Comparison of ENCODE assay signal across 10 cellular contexts in genomic region chr12:120013659-120014380, GRCh38. TPM values are rescaled to one million over a fixed set of nuclear protein-coding genes. Genes with fewer than 3 reads are reported as not detected.
DNase-seq lines count a peak whose midpoint lies in the region; ATAC-seq, FAIRE-seq and TF ChIP-seq lines count a peak whose summit lies in the region.
"Had no signal": no experiment of that assay in that cellular context is flagged by ENCODE, and none has a peak within 500 bp of the region (broad histone marks: within the 10 kb centered on the region; RNA-seq: fewer than 3 reads in every experiment).

No MANE protein-coding gene starts in this region.

- H3K4me1 ChIP-seq in HepG2 (ENCODE audit: insufficient read depth, low read length) (peaks cover 26% of the 10 kb centered on the region), ovary (ENCODE audit: insufficient read depth) (no peaks in the 10 kb centered on the region), mesenchymal stem cell (ENCODE audit: control insufficient read depth, insufficient read depth, low read depth, low read length) (no peaks in the 10 kb centered on the region), SJCRH30 (no peaks in the 10 kb centered on the region)

- H3K36me3 ChIP-seq in HepG2 (replicated peaks in 1 of 2; ENCODE audit: control insufficient read depth in 1 of 2, insufficient read depth in 2 of 2, low read length in 2 of 2): no peaks in the 10 kb centered on the region
- no peaks in the 10 kb centered on the region for H3K36me3 ChIP-seq in ovary
- H3K36me3 ChIP-seq in mesenchymal stem cell (ENCODE audit: control insufficient read depth in 1 of 2, insufficient read depth in 2 of 2, low read depth in 1 of 2, low read length in 2 of 2): no peaks in the 10 kb centered on the region
- H3K36me3 ChIP-seq in SJCRH30: no peaks in the 10 kb centered on the region
- H3K36me3 ChIP-seq: cardiac muscle cell, neutrophil had no signal

- H3K18ac ChIP-seq in mesenchymal stem cell (ENCODE audit: low read depth in 1 of 2, low read length in 2 of 2): no peak overlapping the region

- intact Hi-C loops in HepG2 (cut with micrococcal nuclease; ENCODE audit: unreplicated experiment): no loop called here
- intact Hi-C loops in ovary (cut with DNase I): no loop called here

- peak in 4 of 5 experiments; percentile 18 to 95 (median 56) for DNase-seq in T-helper 2 cell
- DNase-seq in HepG2 (ENCODE audit: low spot score): peak; percentile 78
- DNase-seq in NCI-H510A (lab: John Stamatoyannopoulos, UW): no peak
- no peak for DNase-seq in ovary
- no peak for DNase-seq in mesenchymal stem cell
- DNase-seq in SJCRH30: no peak

- H2AFZ ChIP-seq in HepG2 (ENCODE audit: low read length): no peak overlapping the region
- H2AFZ ChIP-seq in mesenchymal stem cell (ENCODE audit: low read depth, low read length): no peak overlapping the region

- H3K27me3 ChIP-seq in HepG2 (ENCODE audit: control insufficient read depth in 1 of 2, insufficient read depth in 2 of 2, low read length in 2 of 2) (no peaks in the 10 kb centered on the region), ovary (no peaks in the 10 kb centered on the region), mesenchymal stem cell (ENCODE audit: control insufficient read depth in 1 of 2, insufficient read depth in 1 of 2, low read length in 2 of 2) (peaks cover 12 to 45% of the 10 kb centered on the region in 2 experiments), SJCRH30 (0 out of 2 replicates have a peak, but pooled peaks cover 3% of the 10 kb centered on the region)
- H3K27me3 ChIP-seq: cardiac muscle cell had no signal

- TF ChIP-seq EP300 in HepG2 (IDR thresholded peaks at IDR 0.05; ENCODE audit: low read depth in 2 of 2, low read length in 2 of 2) (peak in 1 of 2 experiments; percentile 68; a peak in 2 of 4 replicates), HepG2 (CRISPR knock-in tag; IDR thresholded peaks at IDR 0.05; ENCODE audit: borderline replicate concordance) (no peak), ovary (IDR thresholded peaks at IDR 0.05) (no peak)

- H3K4ac ChIP-seq in mesenchymal stem cell (ENCODE audit: low read depth in 1 of 2, low read length in 2 of 2): no peak overlapping the region

- no peak overlapping the region for H3K9ac ChIP-seq in HepG2 (ENCODE audit: insufficient read depth, low read depth, low read length)
- no peak overlapping the region for H3K9ac ChIP-seq in mesenchymal stem cell (ENCODE audit: low read length)

- H4K8ac ChIP-seq in mesenchymal stem cell (ENCODE audit: low read length): no peak overlapping the region

- H3K4me2 ChIP-seq in HepG2 (ENCODE audit: low read depth, low read length): no peak overlapping the region
- H3K4me2 ChIP-seq in mesenchymal stem cell (ENCODE audit: low read length, poor library complexity, severe bottlenecking): no peak overlapping the region

- H4K20me1 ChIP-seq in HepG2 (ENCODE audit: insufficient read depth, low read length): no peaks in the 10 kb centered on the region

- H2BK15ac ChIP-seq in mesenchymal stem cell (ENCODE audit: low read depth, poor library complexity, severe bottlenecking): no peak overlapping the region

- H2BK5ac ChIP-seq in mesenchymal stem cell (ENCODE audit: low read depth, low read length, poor library complexity, severe bottlenecking): no peak overlapping the region

- H2BK120ac ChIP-seq in mesenchymal stem cell (ENCODE audit: low read depth, low read length): no peak overlapping the region

- TF ChIP-seq POLR2A in HepG2 (IDR thresholded peaks at IDR 0.05; ENCODE audit: insufficient read depth in 1 of 2, low read depth in 2 of 2, low read length in 2 of 2) (no peak), ovary (IDR thresholded peaks at IDR 0.05) (no peak)

- no peak overlapping the region for H4K91ac ChIP-seq in mesenchymal stem cell (ENCODE audit: low read length)

- TF ChIP-seq RAD21 in HepG2 (CRISPR knock-in tag; IDR thresholded peaks at IDR 0.05): no peak

- H3K23ac ChIP-seq in mesenchymal stem cell (ENCODE audit: low read length in 2 of 2): no peak overlapping the region

- H2AK5ac ChIP-seq in mesenchymal stem cell (ENCODE audit: low read length, severe bottlenecking): no peak overlapping the region

- no peak overlapping the region for H3K27ac ChIP-seq in HepG2 (ENCODE audit: extremely low read length, insufficient read depth, low read length)
- H3K27ac ChIP-seq in ovary: no peak overlapping the region
- no peak overlapping the region for H3K27ac ChIP-seq in mesenchymal stem cell (ENCODE audit: low read length, poor library complexity, severe bottlenecking)
- H3K27ac ChIP-seq in SJCRH30: no peak overlapping the region
- H3K27ac ChIP-seq: cardiac muscle cell, neutrophil had no signal

- no peak for FAIRE-seq in HepG2 (lab: Jason Lieb, UNC)

- H3K9me3 ChIP-seq in HepG2 (ENCODE audit: low read length): no peaks in the 10 kb centered on the region
- no peaks in the 10 kb centered on the region for H3K9me3 ChIP-seq in ovary
- no peaks in the 10 kb centered on the region for H3K9me3 ChIP-seq in mesenchymal stem cell (ENCODE audit: control insufficient read depth, low read length)
- no peaks in the 10 kb centered on the region for H3K9me3 ChIP-seq in SJCRH30 (replicated peaks)
- H3K9me3 ChIP-seq: neutrophil had no signal

- no peak overlapping the region for H2BK12ac ChIP-seq in mesenchymal stem cell (ENCODE audit: low read length in 2 of 2)

- in situ Hi-C loops in HepG2 (cut with HindIII; ENCODE audit: extremely low pct_ligation_motif_present, low pct_unique_long_range_greater_than_20kb): no loop called here

- no TSS peak for BruUV-seq in HepG2 (replicated peaks; lab: Mats Ljungman, UMichigan)

- POLR2A ChIA-PET in HepG2 (lab: Yijun Ruan, JAX): interaction anchor here (1.0 kb wide), 1 partner anchor 14 kb away, joined by 4 read pairs; no protein-coding TSS in a partner anchor

- H3K4me3 ChIP-seq in HepG2 (replicated peaks in 1 of 3; ENCODE audit: insufficient read depth in 1 of 3, low read depth in 2 of 3, low read length in 3 of 3) (no peak overlapping the region), ovary (no peak overlapping the region), mesenchymal stem cell (ENCODE audit: insufficient read depth in 1 of 2, low read depth in 1 of 2, low read length in 2 of 2) (no peak overlapping the region), SJCRH30 (no peak overlapping the region)
- H3K4me3 ChIP-seq: cardiac muscle cell had no signal

- ATAC-seq in GM18858 (IDR thresholded peaks at IDR 0.05; ENCODE audit: unreplicated experiment) (peak; percentile 48), HG02981 (IDR thresholded peaks at IDR 0.05; ENCODE audit: unreplicated experiment) (peak; percentile 70), HepG2 (peak; percentile 66; the same call in 2 of the 3 replicates)

- H3K79me2 ChIP-seq in HepG2 (ENCODE audit: insufficient read depth, low read length): no peaks in the 10 kb centered on the region

- CTCF ChIA-PET in HepG2 (lab: Yijun Ruan, JAX; ENCODE audit: low intra/inter-chr PET ratio, low total read pairs): no interaction called here

- TF ChIP-seq CTCF in HepG2 (CRISPR knock-in tag; IDR thresholded peaks at IDR 0.05): no peak
- no peak for TF ChIP-seq CTCF in ovary (IDR thresholded peaks at IDR 0.05)

- no peaks in the 10 kb centered on the region for H3K79me1 ChIP-seq in mesenchymal stem cell (replicated peaks; ENCODE audit: low read length, poor library complexity, severe bottlenecking)

- H3K14ac ChIP-seq in mesenchymal stem cell (ENCODE audit: low read length in 2 of 2): no peak overlapping the region

- 56% methylated on average over 9 of the region's 9 CpGs for WGBS in HepG2 (ENCODE audit: low lambda C conversion rate)
- WGBS in ovary, 3 donors: 65 to 80% (median 66%) methylated on average over 9 of the region's 9 CpGs
- 82% methylated on average over 8 of the region's 9 CpGs for WGBS in mesenchymal stem cell

TF ChIP-seq in HepG2, 621 proteins besides CTCF, POLR2A, EP300 and RAD21 (continues in another document):
- no peak for TF ChIP-seq GPN1 (CRISPR knock-in tag; IDR thresholded peaks at IDR 0.05; ENCODE audit: borderline replicate concordance)
- no peak for TF ChIP-seq E2F1 (CRISPR knock-in tag; IDR thresholded peaks at IDR 0.05)
- no peak for TF ChIP-seq MAFF (IDR thresholded peaks at IDR 0.05; ENCODE audit: low read depth, low read length)

RNA-seq across cellular contexts. Expression of gene BICDL1, which starts 24.8 kb away (rescaled TPM):
- 7.8 and 9.7 TPM in 2 replicates for total RNA-seq in HepG2 (2016; rRNA removed; fragmentation: Illumina TruSeq; extraction: Trizol)
- total RNA-seq in HepG2 (2016; cell fraction: cytosol; rRNA removed; fragmentation: Illumina TruSeq; extraction: Trizol; ENCODE audit: low read depth): 2.0 and 2.4 TPM in 2 replicates
- 5.5 and 8.1 TPM in 2 replicates for total RNA-seq in HepG2 (2016; cell fraction: insoluble cytoplasmic fraction; rRNA removed; fragmentation: Illumina TruSeq; extraction: Trizol)
- total RNA-seq in HepG2 (2016; cell fraction: membrane; rRNA removed; fragmentation: Illumina TruSeq; extraction: Trizol): 4.5 and 5.8 TPM in 2 replicates
- total RNA-seq in HepG2 (2016; cell fraction: nucleus; rRNA removed; fragmentation: Illumina TruSeq; extraction: Trizol): 11.3 TPM in 2 replicates
- polyA plus RNA-seq in HepG2 (2011; rRNA removed): 3.6 and 5.4 TPM in 2 replicates
- polyA plus RNA-seq in HepG2 (2011; cell fraction: cytosol; rRNA removed): 2.9 and 4.3 TPM in 2 replicates
- 11.5 and 12.3 TPM in 2 replicates for polyA plus RNA-seq in HepG2 (2011; cell fraction: nucleus; rRNA removed)
- 0.90 and 2.5 TPM in 2 replicates for polyA plus RNA-seq in HepG2 (2012)
- polyA plus RNA-seq in HepG2 (2016; cell fraction: cytosol; fragmentation: Illumina TruSeq; extraction: Trizol; ENCODE audit: low read depth): 1.7 and 1.9 TPM in 2 replicates
- polyA plus RNA-seq in HepG2 (2016; cell fraction: insoluble cytoplasmic fraction; fragmentation: Illumina TruSeq; extraction: Trizol; ENCODE audit: low read depth): 7.0 and 7.5 TPM in 2 replicates
- polyA plus RNA-seq in HepG2 (2016; cell fraction: membrane; fragmentation: Illumina TruSeq; extraction: Trizol; ENCODE audit: low read depth): 4.2 and 5.0 TPM in 2 replicates
- polyA plus RNA-seq in HepG2 (2016; cell fraction: nucleus; fragmentation: Illumina TruSeq; extraction: Trizol; ENCODE audit: insufficient read depth, low read depth): 16.4 and 16.8 TPM in 2 replicates
- polyA minus RNA-seq in HepG2 (2011; rRNA and poly(A)+ RNA removed; ENCODE audit: low replicate concordance): 3.1 and 11.3 TPM in 2 replicates
- polyA minus RNA-seq in HepG2 (2011; cell fraction: cytosol; rRNA and poly(A)+ RNA removed): 2.3 and 2.5 TPM in 2 replicates
- polyA minus RNA-seq in HepG2 (2011; cell fraction: nucleus; rRNA and poly(A)+ RNA removed): 3.5 and 3.7 TPM in 2 replicates
- total RNA-seq in ovary: 100 to 1,000 TPM in 1 of 7 donors, 10 to 100 TPM in 1, 1 to 10 TPM in 4, under 1 TPM in 1; 0.40 to 147 (median 2.3) TPM
- 1 to 10 TPM; 1.2 to 1.3 TPM for polyA plus RNA-seq in ovary
- 0.01 TPM for polyA plus RNA-seq in mesenchymal stem cell (2013, experiment 1 of 2)
- 0.01 TPM for polyA plus RNA-seq in mesenchymal stem cell (2013, experiment 2 of 2)
- 0.18 TPM in 1 of 2 replicates, not detected in the other for total RNA-seq in SJCRH30 (2014; rRNA removed; shearing (Covaris generic))

Comparison
In these comparisons a context has a peak if more than half of its experiments do, and no peak if none do; other contexts are left out.
1. DNase-seq: peak in T-helper 2 cell (4 of 5) and HepG2 (single experiment); none in NCI-H510A (single experiment), ovary (0 of 5), mesenchymal stem cell (single experiment) and SJCRH30 (0 of 2).
2. Peak in every context shown above with its lines, with median percentiles within 50 percentile points of each other: ATAC-seq.